ENCODE assay signal across 1 cellular context in genomic region chr20:50535162-50535561, GRCh38.
TF ChIP-seq lines count a peak whose summit lies in the region.

No MANE protein-coding gene starts in this region.

TF ChIP-seq in IMR-90, 13 proteins besides CTCF, POLR2A, EP300 and RAD21:
- TF ChIP-seq ELK1 (IDR thresholded peaks at IDR 0.05; ENCODE audit: borderline replicate concordance, low read depth, low read length) (no peak), MAFK (IDR thresholded peaks at IDR 0.05; ENCODE audit: low read depth, low read length) (no peak), FOS (IDR thresholded peaks at IDR 0.05; ENCODE audit: low read depth, low read length) (no peak), MAZ (IDR thresholded peaks at IDR 0.05; ENCODE audit: borderline replicate concordance, low read depth, low read length) (no peak), SMC3 (IDR thresholded peaks at IDR 0.05; ENCODE audit: low read depth, low read length) (no peak), RFX5 (IDR thresholded peaks at IDR 0.05; ENCODE audit: low read depth, low read length) (no peak), NFE2L2 (IDR thresholded peaks at IDR 0.05; ENCODE audit: low read depth, low read length) (no peak), CHD1 (IDR thresholded peaks at IDR 0.05; ENCODE audit: low read depth, low read length) (no peak), RCOR1 (IDR thresholded peaks at IDR 0.05; ENCODE audit: insufficient replicate concordance, low read length) (no peak), BHLHE40 (IDR thresholded peaks at IDR 0.05; ENCODE audit: low read depth, low read length) (no peak), USF2 (IDR thresholded peaks at IDR 0.05; ENCODE audit: low read depth, low read length) (no peak), MXI1 (IDR thresholded peaks at IDR 0.05; ENCODE audit: borderline replicate concordance, low read depth, low read length) (no peak), CEBPB (IDR thresholded peaks at IDR 0.05; ENCODE audit: low read depth, low read length) (no peak)
